13 cellular contexts compared by ENCODE assay signal in the genomic region with DNA sequence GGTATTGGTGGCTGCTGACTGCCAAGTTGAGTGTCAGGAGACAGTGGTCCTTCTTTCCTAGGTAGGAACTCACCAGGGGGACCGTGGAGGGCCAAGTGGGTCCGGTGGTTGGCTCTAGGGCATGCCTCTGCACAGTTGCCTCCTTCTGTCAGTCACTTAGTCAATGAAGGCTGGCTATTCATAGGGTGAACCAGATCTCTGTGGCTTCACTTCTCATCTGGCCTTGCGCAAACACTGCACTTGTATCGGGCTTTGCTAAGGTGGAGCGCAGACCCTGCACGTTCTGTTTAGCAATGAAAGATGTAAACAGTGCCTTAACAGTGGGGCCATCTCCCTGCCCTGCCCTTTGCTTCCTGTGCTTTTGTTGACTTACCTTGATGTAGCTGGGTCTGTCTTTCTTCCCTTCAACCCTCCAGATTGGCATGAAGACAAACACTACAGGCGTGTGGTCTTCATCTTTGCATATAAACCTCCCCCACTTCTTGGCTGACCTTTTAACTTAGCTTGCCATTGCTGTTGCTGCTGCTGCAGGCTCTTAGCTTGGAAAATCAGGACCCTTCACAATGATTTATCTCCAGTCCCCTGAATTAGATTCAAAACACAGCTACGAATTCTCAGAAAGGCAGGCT. TPM values are rescaled to one million over a fixed set of nuclear protein-coding genes. Genes with fewer than 3 reads are reported as not detected.
DNase-seq lines count a peak whose midpoint lies in the region; ATAC-seq and TF ChIP-seq lines count a peak whose summit lies in the region.
"Had no signal": no experiment of that assay in that cellular context is flagged by ENCODE, and none has a peak within 500 bp of the region (broad histone marks: within the 10 kb centered on the region; RNA-seq: fewer than 3 reads in every experiment).

No MANE protein-coding gene starts in this region.

- ATAC-seq in CD8-positive, alpha-beta T cell = peak; percentile 21
- no peak for ATAC-seq in HG02870 (IDR thresholded peaks at IDR 0.05; ENCODE audit: unreplicated experiment)

- no peaks in the 10 kb centered on the region for H3K27me3 ChIP-seq in CD8-positive, alpha-beta T cell (ENCODE audit: insufficient read depth, low read length)
- H3K27me3 ChIP-seq in liver (ENCODE audit: control insufficient read depth in 4 of 4, insufficient read depth in 4 of 4, low read length in 3 of 4) = no peaks in the 10 kb centered on the region
- H3K27me3 ChIP-seq: vagina had no signal

- H3K9me3 Mint-ChIP-seq in CD8-positive, alpha-beta T cell = no peaks in the 10 kb centered on the region

- H3K4me1 Mint-ChIP-seq in CD8-positive, alpha-beta T cell (ENCODE audit: low read depth) = peaks cover 100% of the 10 kb centered on the region

- peaks cover 99% of the 10 kb centered on the region for H3K4me1 ChIP-seq in CD8-positive, alpha-beta T cell (ENCODE audit: insufficient read depth, low read length)
- H3K4me1 ChIP-seq in liver (ENCODE audit: control insufficient read depth in 4 of 4, insufficient read depth in 4 of 4, low read length in 3 of 4) = peaks cover 16 to 70% (median 28%) of the 10 kb centered on the region in 4 donors
- H3K4me1 ChIP-seq: parathyroid adenoma had no signal

- no peaks in the 10 kb centered on the region for H3K36me3 ChIP-seq in CD8-positive, alpha-beta T cell (ENCODE audit: insufficient read depth, low read length)
- no peaks in the 10 kb centered on the region for H3K36me3 ChIP-seq in liver (ENCODE audit: control insufficient read depth in 4 of 4, insufficient read depth in 3 of 4, low read depth in 1 of 4, low read length in 3 of 4)
- H3K36me3 ChIP-seq: vagina had no signal

- H3K9me3 ChIP-seq in CD8-positive, alpha-beta T cell (ENCODE audit: low read length) = no peaks in the 10 kb centered on the region
- no peaks in the 10 kb centered on the region for H3K9me3 ChIP-seq in liver (ENCODE audit: control insufficient read depth in 4 of 4, low read length in 3 of 4)
- H3K9me3 ChIP-seq: vagina had no signal

- H3K27me3 Mint-ChIP-seq in CD8-positive, alpha-beta T cell (ENCODE audit: low read depth) = no peaks in the 10 kb centered on the region

- 40% methylated on average over 8 of the region's 8 CpGs for WGBS in liver

- TF ChIP-seq RAD21 in liver (IDR thresholded peaks at IDR 0.05) = peak; percentile 9 to 36

- POLR2A ChIA-PET in CD8-positive, alpha-beta T cell (lab: Charles Lee) = interaction anchor here (0.6 to 12.0 kb wide), 8 partner anchors 8 to 93 kb away, joined by 3 to 178 read pairs (median 4); partner anchors contain the start of genes SORL1 and SORL1-AS1

- peak overlapping the region; percentile 29 for H3K27ac ChIP-seq in CD8-positive, alpha-beta T cell (ENCODE audit: low read depth, low read length)
- H3K27ac ChIP-seq in liver (ENCODE audit: low read depth in 1 of 2, low read length in 2 of 2) = peak overlapping the region; percentile 88 to 95
- H3K27ac ChIP-seq: parathyroid adenoma, vagina had no signal

- H3K9ac ChIP-seq in liver (ENCODE audit: low read depth in 1 of 2, low read length in 2 of 2) = peak overlapping the region; percentile 32 to 64
- H3K9ac ChIP-seq: parathyroid adenoma had no signal

- intact Hi-C loops in CD8-positive, alpha-beta T cell (cut with DNase I, micrococcal nuclease) = loop anchor here in 1 of 2 experiments (10.0 kb wide), 1 partner anchor 1385 kb away; no protein-coding TSS in a partner anchor

- peak overlapping the region; percentile 58 for H3K4me3 Mint-ChIP-seq in CD8-positive, alpha-beta T cell

- peak in 5 of 7 experiments; percentile 40 to 75 (median 53) for DNase-seq in CD8-positive, alpha-beta T cell
- DNase-seq in HT-29 (ENCODE audit: low spot score) (peak; percentile 69), T-helper 22 cell (ENCODE audit: low read depth) (peak; percentile 29), NAMALWA (ENCODE audit: low spot score) (no peak), NCI-H2196 treated with DMSO at 0.1 percent for 48 hours (lab: John Stamatoyannopoulos, UW; ENCODE audit: unreplicated experiment) (no peak), cerebellar cortex (ENCODE audit: low spot score) (no peak)
- DNase-seq: cerebellar nuclear complex, kidney, RPMI8226 had no signal

- peak overlapping the region; percentile 97 for H3K27ac Mint-ChIP-seq in CD8-positive, alpha-beta T cell

- CTCF ChIA-PET in CD8-positive, alpha-beta T cell (lab: Charles Lee) = interaction anchor here (1.4 to 1.6 kb wide), 2 partner anchors 8 to 9 kb away, joined by 6 to 7 read pairs; no protein-coding TSS in a partner anchor

- no peak for TF ChIP-seq CTCF in CD8-positive, alpha-beta T cell (IDR thresholded peaks at IDR 0.05)
- TF ChIP-seq CTCF in liver (IDR thresholded peaks at IDR 0.05; ENCODE audit: low read depth, low read length, missing input control) = no peak

- H3K36me3 Mint-ChIP-seq in CD8-positive, alpha-beta T cell = peaks cover 45% of the 10 kb centered on the region

- H3K4me3 ChIP-seq in CD8-positive, alpha-beta T cell (ENCODE audit: low read depth, low read length) = peak overlapping the region; percentile 19
- H3K4me3 ChIP-seq in liver (ENCODE audit: low read depth in 1 of 3, low read length in 3 of 3) = no peak overlapping the region
- H3K4me3 ChIP-seq: vagina had no signal

TF ChIP-seq in liver, 16 proteins besides CTCF, POLR2A, EP300 and RAD21:
- peak; percentile 69 for TF ChIP-seq YY1 (IDR thresholded peaks at IDR 0.05)
- TF ChIP-seq, protein P1, sequence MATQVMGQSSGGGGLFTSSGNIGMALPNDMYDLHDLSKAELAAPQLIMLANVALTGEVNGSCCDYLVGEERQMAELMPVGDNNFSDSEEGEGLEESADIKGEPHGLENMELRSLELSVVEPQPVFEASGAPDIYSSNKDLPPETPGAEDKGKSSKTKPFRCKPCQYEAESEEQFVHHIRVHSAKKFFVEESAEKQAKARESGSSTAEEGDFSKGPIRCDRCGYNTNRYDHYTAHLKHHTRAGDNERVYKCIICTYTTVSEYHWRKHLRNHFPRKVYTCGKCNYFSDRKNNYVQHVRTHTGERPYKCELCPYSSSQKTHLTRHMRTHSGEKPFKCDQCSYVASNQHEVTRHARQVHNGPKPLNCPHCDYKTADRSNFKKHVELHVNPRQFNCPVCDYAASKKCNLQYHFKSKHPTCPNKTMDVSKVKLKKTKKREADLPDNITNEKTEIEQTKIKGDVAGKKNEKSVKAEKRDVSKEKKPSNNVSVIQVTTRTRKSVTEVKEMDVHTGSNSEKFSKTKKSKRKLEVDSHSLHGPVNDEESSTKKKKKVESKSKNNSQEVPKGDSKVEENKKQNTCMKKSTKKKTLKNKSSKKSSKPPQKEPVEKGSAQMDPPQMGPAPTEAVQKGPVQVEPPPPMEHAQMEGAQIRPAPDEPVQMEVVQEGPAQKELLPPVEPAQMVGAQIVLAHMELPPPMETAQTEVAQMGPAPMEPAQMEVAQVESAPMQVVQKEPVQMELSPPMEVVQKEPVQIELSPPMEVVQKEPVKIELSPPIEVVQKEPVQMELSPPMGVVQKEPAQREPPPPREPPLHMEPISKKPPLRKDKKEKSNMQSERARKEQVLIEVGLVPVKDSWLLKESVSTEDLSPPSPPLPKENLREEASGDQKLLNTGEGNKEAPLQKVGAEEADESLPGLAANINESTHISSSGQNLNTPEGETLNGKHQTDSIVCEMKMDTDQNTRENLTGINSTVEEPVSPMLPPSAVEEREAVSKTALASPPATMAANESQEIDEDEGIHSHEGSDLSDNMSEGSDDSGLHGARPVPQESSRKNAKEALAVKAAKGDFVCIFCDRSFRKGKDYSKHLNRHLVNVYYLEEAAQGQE (IDR thresholded peaks at IDR 0.05) = peak; percentile 62
- TF ChIP-seq MAX (IDR thresholded peaks at IDR 0.05) = peak; percentile 79
- TF ChIP-seq FOXA2 (IDR thresholded peaks at IDR 0.05) = peak; percentile 82
- TF ChIP-seq NR2F2 (IDR thresholded peaks at IDR 0.05) = no peak
- TF ChIP-seq, protein P2, sequence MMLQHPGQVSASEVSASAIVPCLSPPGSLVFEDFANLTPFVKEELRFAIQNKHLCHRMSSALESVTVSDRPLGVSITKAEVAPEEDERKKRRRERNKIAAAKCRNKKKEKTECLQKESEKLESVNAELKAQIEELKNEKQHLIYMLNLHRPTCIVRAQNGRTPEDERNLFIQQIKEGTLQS (IDR thresholded peaks at IDR 0.05) = no peak
- peak; percentile 35 to 68 for TF ChIP-seq JUND (IDR thresholded peaks at IDR 0.05)
- TF ChIP-seq FOXA1 (IDR thresholded peaks at IDR 0.05) = peak; percentile 83
- TF ChIP-seq RXRA (IDR thresholded peaks at IDR 0.05) = peak; percentile 80 to 95
- TF ChIP-seq GABPA (IDR thresholded peaks at IDR 0.05 in 1 of 2, conservative IDR thresholded peaks at IDR 0.05 in 1 of 2) = no peak
- peak; percentile 68 for TF ChIP-seq SP1 (IDR thresholded peaks at IDR 0.05)
- TF ChIP-seq, protein P3, sequence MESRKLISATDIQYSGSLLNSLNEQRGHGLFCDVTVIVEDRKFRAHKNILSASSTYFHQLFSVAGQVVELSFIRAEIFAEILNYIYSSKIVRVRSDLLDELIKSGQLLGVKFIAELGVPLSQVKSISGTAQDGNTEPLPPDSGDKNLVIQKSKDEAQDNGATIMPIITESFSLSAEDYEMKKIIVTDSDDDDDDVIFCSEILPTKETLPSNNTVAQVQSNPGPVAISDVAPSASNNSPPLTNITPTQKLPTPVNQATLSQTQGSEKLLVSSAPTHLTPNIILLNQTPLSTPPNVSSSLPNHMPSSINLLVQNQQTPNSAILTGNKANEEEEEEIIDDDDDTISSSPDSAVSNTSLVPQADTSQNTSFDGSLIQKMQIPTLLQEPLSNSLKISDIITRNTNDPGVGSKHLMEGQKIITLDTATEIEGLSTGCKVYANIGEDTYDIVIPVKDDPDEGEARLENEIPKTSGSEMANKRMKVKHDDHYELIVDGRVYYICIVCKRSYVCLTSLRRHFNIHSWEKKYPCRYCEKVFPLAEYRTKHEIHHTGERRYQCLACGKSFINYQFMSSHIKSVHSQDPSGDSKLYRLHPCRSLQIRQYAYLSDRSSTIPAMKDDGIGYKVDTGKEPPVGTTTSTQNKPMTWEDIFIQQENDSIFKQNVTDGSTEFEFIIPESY (IDR thresholded peaks at IDR 0.05) = peak; percentile 50
- peak; percentile 80 to 94 for TF ChIP-seq HNF4A (conservative IDR thresholded peaks at IDR 0.05)
- peak; percentile 30 for TF ChIP-seq TAF1 (conservative IDR thresholded peaks at IDR 0.05)

RNA-seq across cellular contexts. Expression of gene SORL1, which starts 7.4 kb away (rescaled TPM):
- total RNA-seq in CD8-positive, alpha-beta T cell = 100 to 1,000 TPM; 170 TPM
- total RNA-seq in HT-29 (2014; rRNA removed; shearing (Covaris generic)) = 43.6 and 49.8 TPM in 2 replicates
- 100 to 1,000 TPM in 1 of 2 donors, 10 to 100 TPM in 1; 26.9 to 124 TPM for total RNA-seq in liver
- polyA plus RNA-seq in liver = 10 to 100 TPM; 14.6 to 23.8 TPM

Comparison
In these comparisons a context has a peak if more than half of its experiments do, and no peak if none do; other contexts are left out.
1. DNase-seq: peak in CD8-positive, alpha-beta T cell (5 of 7), HT-29 (single experiment) and T-helper 22 cell (single experiment); none in NAMALWA (single experiment), NCI-H2196 treated with DMSO at 0.1 percent for 48 hours (single experiment) and cerebellar cortex (single experiment).